1 cellular context compared by ENCODE assay signal in the genomic region with DNA sequence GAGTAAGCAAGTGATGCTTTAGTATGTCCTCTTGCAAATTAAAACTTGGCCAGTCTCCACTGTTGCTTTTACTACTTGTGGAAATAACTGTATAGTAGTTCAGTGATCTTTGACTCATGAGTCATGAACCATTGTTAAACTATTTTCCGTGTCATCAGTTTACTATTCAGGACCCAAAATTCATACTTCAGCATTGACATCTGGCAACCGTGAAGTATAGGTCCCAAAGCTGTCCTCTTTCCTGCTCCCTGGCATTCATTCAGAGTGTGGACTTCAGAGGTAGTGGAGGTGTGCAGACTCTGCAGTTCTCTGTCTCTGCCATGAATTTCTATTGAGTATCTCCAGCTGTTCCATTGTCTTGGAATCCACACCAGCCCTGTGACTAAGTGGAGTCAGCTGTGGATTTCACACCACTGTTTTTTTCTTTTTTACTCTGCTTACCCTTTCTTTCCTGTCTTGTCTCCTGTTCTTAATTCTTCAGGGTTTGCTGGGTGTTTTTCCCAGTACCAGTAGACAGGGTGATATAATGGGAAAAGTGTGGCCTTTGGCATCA.
TF ChIP-seq lines count a peak whose summit lies in the region.

No MANE protein-coding gene starts in this region.

TF ChIP-seq in H1, 55 proteins besides CTCF, POLR2A, EP300 and RAD21 (continued from another document):
- TF ChIP-seq, protein P1, sequence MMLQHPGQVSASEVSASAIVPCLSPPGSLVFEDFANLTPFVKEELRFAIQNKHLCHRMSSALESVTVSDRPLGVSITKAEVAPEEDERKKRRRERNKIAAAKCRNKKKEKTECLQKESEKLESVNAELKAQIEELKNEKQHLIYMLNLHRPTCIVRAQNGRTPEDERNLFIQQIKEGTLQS (IDR thresholded peaks at IDR 0.05; ENCODE audit: insufficient read depth, low read depth, low read length), result no peak
- TF ChIP-seq BCL11A (IDR thresholded peaks at IDR 0.05; ENCODE audit: low read depth in 2 of 2, low read length in 2 of 2), result no peak
TF ChIP-seq in H1: peak in this region for 0.
